18 cellular contexts compared by ENCODE assay signal in the genomic region with DNA sequence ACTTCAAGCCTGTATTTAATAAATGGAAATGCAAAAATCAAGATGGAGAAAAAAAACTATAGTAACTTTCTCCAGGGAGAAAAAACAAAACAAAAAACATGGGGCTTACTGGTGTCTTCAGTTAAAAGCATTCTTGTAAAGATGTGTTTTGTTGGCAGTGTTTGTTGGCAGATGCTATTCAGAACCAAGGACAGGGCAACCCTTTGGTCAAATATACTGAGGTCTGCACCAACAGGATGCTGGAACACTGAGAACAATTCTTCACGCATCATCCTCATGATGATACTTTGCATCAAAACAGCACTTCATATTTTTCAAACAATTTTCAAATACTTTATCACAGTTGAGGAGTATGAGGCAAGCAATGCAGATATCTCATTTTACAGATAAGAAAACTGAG.
DNase-seq lines count a peak whose midpoint lies in the region; ATAC-seq, FAIRE-seq and TF ChIP-seq lines count a peak whose summit lies in the region.
"Had no signal": no experiment of that assay in that cellular context is flagged by ENCODE, and none has a peak within 500 bp of the region (broad histone marks: within the 10 kb centered on the region; RNA-seq: fewer than 3 reads in every experiment).

No MANE protein-coding gene starts in this region.

- no peaks in the 10 kb centered on the region for H3K36me3 ChIP-seq in HEK293 (ENCODE audit: control insufficient read depth in 2 of 2, insufficient read depth in 1 of 2, low read length in 2 of 2)
- H3K36me3 ChIP-seq in GM12878 (ENCODE audit: control insufficient read depth in 2 of 2, insufficient read depth in 2 of 2, low read length in 1 of 2), result no peaks in the 10 kb centered on the region
- no peaks in the 10 kb centered on the region for H3K36me3 ChIP-seq in colonic mucosa

- WGBS in GM12878 (ENCODE audit: insufficient coverage, insufficient replicate concordance, low lambda C conversion rate, missing lambda C conversion rate), result 26% methylated on average over 1 of the region's 1 CpG

- peak; percentile 2 for DNase-seq in Jurkat, Clone E6-1 (ENCODE audit: low read depth, low spot score)
- DNase-seq in GM12878 (ENCODE audit: low read depth, low spot score) (no peak), colonic mucosa (no peak)
- DNase-seq: C1 segment of cervical spinal cord; Calu3; CD4-positive, alpha-beta memory T cell; COR-L47; DMS53; DMS79 treated with DMSO at 0.1 percent for 48 hours; H9; HFFc6 had no signal

- no peaks in the 10 kb centered on the region for H3K4me1 ChIP-seq in HEK293 (ENCODE audit: control insufficient read depth, insufficient read depth, low read length)
- H3K4me1 ChIP-seq in GM12878 (ENCODE audit: control insufficient read depth, insufficient read depth, low read length), result no peaks in the 10 kb centered on the region
- H3K4me1 ChIP-seq in colonic mucosa, result no peaks in the 10 kb centered on the region

- in situ Hi-C loops in GM12878 (cut with MboI), result no loop called here

- TF ChIP-seq RAD21 in GM12878 (IDR thresholded peaks at IDR 0.05; ENCODE audit: insufficient read depth, low read depth, low read length), result no peak

- no peak for ATAC-seq in GM12878
- no peak for ATAC-seq in HG03565 (IDR thresholded peaks at IDR 0.05; ENCODE audit: unreplicated experiment)
- no peak for ATAC-seq in HG03175 (IDR thresholded peaks at IDR 0.05; ENCODE audit: unreplicated experiment)
- ATAC-seq: GM23338, HCT116 had no signal

- H2AFZ ChIP-seq in GM12878 (ENCODE audit: control insufficient read depth, low read depth, low read length), result no peak overlapping the region
- H2AFZ ChIP-seq: GM23338 had no signal

- H3K27ac ChIP-seq in HEK293 (ENCODE audit: extremely low read depth, low read depth, low read length) (no peak overlapping the region), GM12878 (ENCODE audit: control insufficient read depth, insufficient read depth) (no peak overlapping the region), colonic mucosa (no peak overlapping the region)

- H3K79me2 ChIP-seq in GM12878 (ENCODE audit: control insufficient read depth, insufficient read depth, low read length), result no peaks in the 10 kb centered on the region

- H3K9ac ChIP-seq in GM12878 (ENCODE audit: control insufficient read depth, insufficient read depth, low read length) (no peak overlapping the region), colonic mucosa (ENCODE audit: low read depth in 2 of 2, low read length in 2 of 2) (no peak overlapping the region)

- SMC1A ChIA-PET in GM12878 (lab: Charles Lee; ENCODE audit: uncharacterized antibody, unreplicated experiment), result no interaction called here

- BruUV-seq in GM12878 (replicated peaks; lab: Mats Ljungman, UMichigan), result no TSS peak

- H3K9me3 ChIP-seq in HEK293 (ENCODE audit: control insufficient read depth, insufficient read depth, low read depth, low read length), result no peaks in the 10 kb centered on the region
- H3K9me3 ChIP-seq in GM12878 (replicated peaks; ENCODE audit: control insufficient read depth, insufficient read depth, low read length), result no peaks in the 10 kb centered on the region
- no peaks in the 10 kb centered on the region for H3K9me3 ChIP-seq in colonic mucosa

- no peak overlapping the region for H3K4me2 ChIP-seq in GM12878 (ENCODE audit: control insufficient read depth, insufficient read depth)
- H3K4me2 ChIP-seq: GM23338 had no signal

- H4K20me1 ChIP-seq in GM12878 (ENCODE audit: control insufficient read depth, insufficient read depth), result no peaks in the 10 kb centered on the region

- H3K27me3 ChIP-seq in GM12878 (replicated peaks in 1 of 2; ENCODE audit: control insufficient read depth in 2 of 2, insufficient read depth in 2 of 2, low read length in 1 of 2) (no peaks in the 10 kb centered on the region), colonic mucosa (no peaks in the 10 kb centered on the region)

- TF ChIP-seq EP300 in GM12878 (IDR thresholded peaks at IDR 0.05; ENCODE audit: borderline replicate concordance in 1 of 2, control insufficient read depth in 1 of 2, low read depth in 2 of 2, low read length in 2 of 2), result no peak

- intact Hi-C loops in GM12878 (cut with micrococcal nuclease; ENCODE audit: unreplicated experiment), result no loop called here
- intact Hi-C loops in colonic mucosa (cut with DNase I), result no loop called here

- H3K4me3 ChIP-seq in HEK293 (ENCODE audit: low read depth, low read length) (no peak overlapping the region), GM12878 (no peak overlapping the region), colonic mucosa (no peak overlapping the region)
- no peak overlapping the region for H3K4me3 ChIP-seq in Jurkat, Clone E6-1 (ENCODE audit: low read length)
- H3K4me3 ChIP-seq: GM23338 had no signal

- FAIRE-seq in GM12878 (lab: Jason Lieb, UNC), result no peak
- FAIRE-seq: G401.6, GM19239 had no signal

- CTCF ChIA-PET in HEK293 (lab: Yijun Ruan, JAX) (no interaction called here), GM12878 (lab: Yijun Ruan, JAX) (no interaction called here)

- TF ChIP-seq POLR2A in GM12878 (IDR thresholded peaks at IDR 0.05; ENCODE audit: low read depth, low read length), result no peak

- TF ChIP-seq CTCF in HEK293 (tag by site-specific recombination; IDR thresholded peaks at IDR 0.05) (no peak), GM12878 (IDR thresholded peaks at IDR 0.05 in 2 of 3, conservative IDR thresholded peaks at IDR 0.05 in 1 of 3; ENCODE audit: control insufficient read depth in 2 of 3, extremely low read depth in 1 of 3, insufficient read depth in 1 of 3, low read depth in 3 of 3, low read length in 3 of 3) (no peak), colonic mucosa (IDR thresholded peaks at IDR 0.05) (no peak)

- POLR2A ChIA-PET in HEK293 (lab: Yijun Ruan, JAX) (no interaction called here), GM12878 (lab: Charles Lee) (no interaction called here)

- RAD21 ChIA-PET in GM12878 (lab: Charles Lee; ENCODE audit: unreplicated experiment), result no interaction called here

TF ChIP-seq in HEK293, 187 proteins besides CTCF, POLR2A, EP300 and RAD21:
- no peak for TF ChIP-seq ZBTB21 (tag by site-specific recombination; IDR thresholded peaks at IDR 0.05)
- TF ChIP-seq ZNF626 (tag by site-specific recombination; IDR thresholded peaks at IDR 0.05), result no peak
- TF ChIP-seq, protein P1, sequence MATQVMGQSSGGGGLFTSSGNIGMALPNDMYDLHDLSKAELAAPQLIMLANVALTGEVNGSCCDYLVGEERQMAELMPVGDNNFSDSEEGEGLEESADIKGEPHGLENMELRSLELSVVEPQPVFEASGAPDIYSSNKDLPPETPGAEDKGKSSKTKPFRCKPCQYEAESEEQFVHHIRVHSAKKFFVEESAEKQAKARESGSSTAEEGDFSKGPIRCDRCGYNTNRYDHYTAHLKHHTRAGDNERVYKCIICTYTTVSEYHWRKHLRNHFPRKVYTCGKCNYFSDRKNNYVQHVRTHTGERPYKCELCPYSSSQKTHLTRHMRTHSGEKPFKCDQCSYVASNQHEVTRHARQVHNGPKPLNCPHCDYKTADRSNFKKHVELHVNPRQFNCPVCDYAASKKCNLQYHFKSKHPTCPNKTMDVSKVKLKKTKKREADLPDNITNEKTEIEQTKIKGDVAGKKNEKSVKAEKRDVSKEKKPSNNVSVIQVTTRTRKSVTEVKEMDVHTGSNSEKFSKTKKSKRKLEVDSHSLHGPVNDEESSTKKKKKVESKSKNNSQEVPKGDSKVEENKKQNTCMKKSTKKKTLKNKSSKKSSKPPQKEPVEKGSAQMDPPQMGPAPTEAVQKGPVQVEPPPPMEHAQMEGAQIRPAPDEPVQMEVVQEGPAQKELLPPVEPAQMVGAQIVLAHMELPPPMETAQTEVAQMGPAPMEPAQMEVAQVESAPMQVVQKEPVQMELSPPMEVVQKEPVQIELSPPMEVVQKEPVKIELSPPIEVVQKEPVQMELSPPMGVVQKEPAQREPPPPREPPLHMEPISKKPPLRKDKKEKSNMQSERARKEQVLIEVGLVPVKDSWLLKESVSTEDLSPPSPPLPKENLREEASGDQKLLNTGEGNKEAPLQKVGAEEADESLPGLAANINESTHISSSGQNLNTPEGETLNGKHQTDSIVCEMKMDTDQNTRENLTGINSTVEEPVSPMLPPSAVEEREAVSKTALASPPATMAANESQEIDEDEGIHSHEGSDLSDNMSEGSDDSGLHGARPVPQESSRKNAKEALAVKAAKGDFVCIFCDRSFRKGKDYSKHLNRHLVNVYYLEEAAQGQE (tag by site-specific recombination; IDR thresholded peaks at IDR 0.05), result peak; percentile 49; the same call in 1 of the 2 replicates

TF ChIP-seq in GM12878, 131 proteins besides CTCF, POLR2A, EP300 and RAD21:
- no peak for TF ChIP-seq NFIC (IDR thresholded peaks at IDR 0.05; ENCODE audit: low read depth, low read length)
- TF ChIP-seq, protein P1 (IDR thresholded peaks at IDR 0.05; ENCODE audit: low read depth, low read length), result peak; percentile 22; the same call in 1 of the 2 replicates
